24 cellular contexts compared by ENCODE assay signal in genomic region chr10:88819290-88819689, GRCh38. TPM values are rescaled to one million over a fixed set of nuclear protein-coding genes. Genes with fewer than 3 reads are reported as not detected.
A peak's percentile ranks its signal among the peaks of the same experiment; 100 is the strongest.
DNase-seq lines count a peak whose midpoint lies in the region; ATAC-seq, FAIRE-seq and TF ChIP-seq lines count a peak whose summit lies in the region.
"Had no signal": no experiment of that assay in that cellular context is flagged by ENCODE, and none has a peak within 500 bp of the region (broad histone marks: within the 10 kb centered on the region; RNA-seq: fewer than 3 reads in every experiment).

No MANE protein-coding gene starts in this region.

- ATAC-seq in HG03135 (IDR thresholded peaks at IDR 0.05; ENCODE audit: unreplicated experiment) (no peak), GM19035 (IDR thresholded peaks at IDR 0.05; ENCODE audit: unreplicated experiment) (no peak)

- no peak overlapping the region for H3K4me3 Mint-ChIP-seq in astrocyte (ENCODE audit: unreplicated experiment)
- H3K4me3 Mint-ChIP-seq: HFFc6 had no signal

- FAIRE-seq in astrocyte (lab: Jason Lieb, UNC): no peak
- FAIRE-seq: GM12891, GM18507, H1 had no signal

- intact Hi-C loops in A673 (cut with micrococcal nuclease; ENCODE audit: unreplicated experiment): no loop called here

- H4K20me1 ChIP-seq in astrocyte (ENCODE audit: insufficient read depth, low read length): no peaks in the 10 kb centered on the region

- H3K4me2 ChIP-seq in astrocyte (ENCODE audit: low read length): no peak overlapping the region
- H3K4me2 ChIP-seq: PC-9 had no signal

- DNase-seq in A673 (ENCODE audit: low spot score) (peak; percentile 18), H4 (ENCODE audit: low spot score) (peak; percentile 14), astrocyte (ENCODE audit: low read depth) (peak; percentile 70), fibroblast of peridontal ligament (ENCODE audit: extremely low read depth) (peak; percentile 75), activated T-cell treated with anti-CD3 and anti-CD28 coated beads for 4 hours (no peak), NOMO-1 treated with dmso at 0.1 percent for 144 hours (lab: John Stamatoyannopoulos, UW; ENCODE audit: unreplicated experiment) (no peak)
- DNase-seq: 8988T, DND-41, GDM1, HFFc6, MV-4-11, NCI-H1417 treated with DMSO at 0.1 percent for 48 hours, NCI-H1930, NCI-H2171 treated with DMSO at 0.1 percent for 48 hours, NCI-H774, PC-9 had no signal

- H3K9me3 ChIP-seq in A673 (ENCODE audit: low read depth, low read length, poor library complexity, severe bottlenecking): no peaks in the 10 kb centered on the region
- H3K9me3 ChIP-seq in astrocyte (ENCODE audit: insufficient read depth, low read depth, low read length): no peaks in the 10 kb centered on the region
- H3K9me3 ChIP-seq: SJSA1 had no signal

- no peaks in the 10 kb centered on the region for H3K79me2 ChIP-seq in astrocyte (ENCODE audit: insufficient read depth, low read length)

- no TSS peak for BruUV-seq in A673 (replicated peaks; lab: Mats Ljungman, UMichigan)

- H3K27me3 ChIP-seq in A673 (replicated peaks; ENCODE audit: insufficient read depth, low read depth, low read length, poor library complexity): no peaks in the 10 kb centered on the region
- H3K27me3 ChIP-seq in astrocyte (ENCODE audit: insufficient read depth, low read length): no peaks in the 10 kb centered on the region

- POLR2A ChIA-PET in A673 (lab: Charles Lee; ENCODE audit: low non-redundant PET): no interaction called here

- H3K36me3 Mint-ChIP-seq in astrocyte (ENCODE audit: low read depth, unreplicated experiment): no peaks in the 10 kb centered on the region

- H3K27ac Mint-ChIP-seq in astrocyte (ENCODE audit: unreplicated experiment): no peak overlapping the region
- H3K27ac Mint-ChIP-seq: HFFc6 had no signal

- no peaks in the 10 kb centered on the region for H3K9me3 Mint-ChIP-seq in astrocyte (ENCODE audit: unreplicated experiment)
- H3K9me3 Mint-ChIP-seq: HFFc6 had no signal

- CTCF ChIA-PET in A673 (lab: Charles Lee): no interaction called here

- H3K4me3 ChIP-seq in A673 (ENCODE audit: low read depth, low read length, poor library complexity, severe bottlenecking): no peak overlapping the region
- no peak overlapping the region for H3K4me3 ChIP-seq in astrocyte (ENCODE audit: insufficient read depth, low read depth, low read length)
- H3K4me3 ChIP-seq: PC-9, SJSA1 had no signal

- H3K27ac ChIP-seq in A673 (ENCODE audit: low read depth, low read length, poor library complexity, severe bottlenecking): no peak overlapping the region
- no peak overlapping the region for H3K27ac ChIP-seq in astrocyte (ENCODE audit: low read depth, low read length)
- H3K27ac ChIP-seq: C4-2B, PC-9, SJSA1 had no signal

- H3K36me3 ChIP-seq in A673 (ENCODE audit: insufficient read depth, low read length, poor library complexity, severe bottlenecking) (no peaks in the 10 kb centered on the region), astrocyte (ENCODE audit: insufficient read depth, low read length) (no peaks in the 10 kb centered on the region)
- H3K36me3 ChIP-seq: SJSA1 had no signal

- H3K4me1 Mint-ChIP-seq in astrocyte (ENCODE audit: low read depth, unreplicated experiment): no peaks in the 10 kb centered on the region

- no peaks in the 10 kb centered on the region for H3K27me3 Mint-ChIP-seq in astrocyte (ENCODE audit: low read depth, unreplicated experiment)

- TF ChIP-seq CTCF in A673 (conservative IDR thresholded peaks at IDR 0.05; ENCODE audit: low read depth, low read length) (no peak), astrocyte (IDR thresholded peaks at IDR 0.05; ENCODE audit: insufficient read depth, low read depth, low read length) (no peak)

- no peak overlapping the region for H2AFZ ChIP-seq in astrocyte (ENCODE audit: low read depth, low read length)
- H2AFZ ChIP-seq: PC-9 had no signal

- H3K9ac ChIP-seq in astrocyte (ENCODE audit: low read length): no peak overlapping the region

- H3K4me1 ChIP-seq in A673 (ENCODE audit: insufficient read depth, low read length, poor library complexity, severe bottlenecking): peaks cover 26% of the 10 kb centered on the region
- no peaks in the 10 kb centered on the region for H3K4me1 ChIP-seq in astrocyte (ENCODE audit: insufficient read depth, low read length)
- H3K4me1 ChIP-seq: SJSA1 had no signal

RNA-seq across cellular contexts. Expression of gene LIPM, which starts 16.8 kb away (rescaled TPM):
- total RNA-seq in A673 (2021): not detected in 2 replicates
- total RNA-seq in H4 (2014; rRNA removed; shearing (Covaris generic)): not detected in 2 replicates
- total RNA-seq in astrocyte: not detected in 2 replicates
- total RNA-seq: H1, HFFc6, NCI-H460, PC-9, SJSA1 had no signal

RNA-seq across cellular contexts. Expression of gene ANKRD22, which starts 32.4 kb away (rescaled TPM):
- total RNA-seq in A673 (2021) (0.52 TPM in 1 of 2 replicates, not detected in the other), astrocyte (not detected in 2 replicates)
- not detected in 2 replicates for total RNA-seq in H4 (2014; rRNA removed; shearing (Covaris generic))
- total RNA-seq: H1, HFFc6, SJSA1 had no signal

RNA-seq across cellular contexts. Expression of gene LIPN, which starts 59.5 kb away (rescaled TPM):
- not detected in 2 replicates for total RNA-seq in A673 (2021)
- total RNA-seq in H4 (2014; rRNA removed; shearing (Covaris generic)): not detected in 2 replicates
- total RNA-seq in astrocyte: not detected in 2 replicates
- total RNA-seq: H1, HFFc6, NCI-H460, PC-9, SJSA1 had no signal

Comparison
In these comparisons a context has a peak if more than half of its experiments do, and no peak if none do; other contexts are left out.
1. DNase-seq: peak in A673 (single experiment), H4 (single experiment), astrocyte (single experiment) and fibroblast of peridontal ligament (single experiment); none in activated T-cell treated with anti-CD3 and anti-CD28 coated beads for 4 hours (single experiment) and NOMO-1 treated with dmso at 0.1 percent for 144 hours (single experiment).